Comparison of ENCODE assay signal across 14 cellular contexts in genomic region chr6:20810732-20811111, GRCh38.
DNase-seq lines count a peak whose midpoint lies in the region; ATAC-seq, FAIRE-seq and TF ChIP-seq lines count a peak whose summit lies in the region.
"Had no signal": no experiment of that assay in that cellular context is flagged by ENCODE, and none has a peak within 500 bp of the region (broad histone marks: within the 10 kb centered on the region; RNA-seq: fewer than 3 reads in every experiment).

No MANE protein-coding gene starts in this region.

- BruUV-seq in PC-9 (replicated peaks; lab: Mats Ljungman, UMichigan) (no TSS peak), endothelial cell of umbilical vein (replicated peaks; lab: Mats Ljungman, UMichigan) (TSS peak; percentile 98)

- DNase-seq in PC-9 (no peak), endothelial cell of umbilical vein (ENCODE audit: low read depth, low spot score) (no peak), neural crest cell (ENCODE audit: low read depth, low spot score) (no peak), DMS79 (lab: John Stamatoyannopoulos, UW) (no peak), CD1c-positive myeloid dendritic cell (ENCODE audit: extremely low spot score) (no peak)
- DNase-seq: C1 segment of cervical spinal cord; hippocampal formation; stimulated activated CD4-positive, alpha-beta T cell treated with anti-CD3 and anti-CD28 coated beads, Interleukin-4, amount 100 ng/mL, for 4 hours; stomach had no signal

- intact Hi-C loops in PC-9 (cut with micrococcal nuclease; ENCODE audit: unreplicated experiment), result no loop called here
- intact Hi-C loops in endothelial cell of umbilical vein (cut with micrococcal nuclease), result loop anchor here (1.0 to 10.0 kb wide), 5 partner anchors 194 to 783 kb away; partner anchors contain the start of genes E2F3 and SOX4

- H3K4me1 Mint-ChIP-seq in neural crest cell, result peaks cover 15% of the 10 kb centered on the region

- H3K27ac ChIP-seq in PC-9 (peak overlapping the region; percentile 55), endothelial cell of umbilical vein (ENCODE audit: insufficient read depth, low read depth, low read length) (peak overlapping the region; percentile 95)
- H3K27ac ChIP-seq: prostate gland, stomach had no signal

- no peaks in the 10 kb centered on the region for H3F3A ChIP-seq in PC-9 (ENCODE audit: insufficient read depth, low read depth)

- no peak for TF ChIP-seq POLR2A in endothelial cell of umbilical vein (IDR thresholded peaks at IDR 0.05; ENCODE audit: low read depth, low read length)

- H4K20me1 ChIP-seq in PC-9 (ENCODE audit: insufficient read depth) (no peaks in the 10 kb centered on the region), endothelial cell of umbilical vein (replicated peaks; ENCODE audit: control insufficient read depth, extremely low read depth, insufficient read depth, low read length) (no peaks in the 10 kb centered on the region)

- peaks cover 12% of the 10 kb centered on the region for H3K9me3 ChIP-seq in ES-I3 (ENCODE audit: control insufficient read depth, insufficient read depth, low read length)
- H3K9me3 ChIP-seq in PC-9 (ENCODE audit: insufficient read depth, low read depth), result peaks cover 10% of the 10 kb centered on the region; the same call in 1 of the 2 replicates
- H3K9me3 ChIP-seq in endothelial cell of umbilical vein (replicated peaks; ENCODE audit: control insufficient read depth, insufficient read depth, low read length), result no peaks in the 10 kb centered on the region
- H3K9me3 ChIP-seq: prostate gland had no signal

- H3K27me3 Mint-ChIP-seq in neural crest cell (ENCODE audit: low read depth), result no peaks in the 10 kb centered on the region
- H3K27me3 Mint-ChIP-seq: memory B cell had no signal

- peaks cover 17% of the 10 kb centered on the region for H3K36me3 Mint-ChIP-seq in neural crest cell (ENCODE audit: low read depth)

- CTCF ChIA-PET in PC-9 (lab: Charles Lee) (no interaction called here), endothelial cell of umbilical vein (lab: Charles Lee) (interaction anchor here (1.0 kb wide), 1 partner anchor 778 kb away, joined by 3 read pairs; no protein-coding TSS in a partner anchor)

- H2AFZ ChIP-seq in PC-9 (no peak overlapping the region; the same call in none of the 2 replicates), endothelial cell of umbilical vein (ENCODE audit: low read depth, low read length) (peak overlapping the region; percentile 28)

- ATAC-seq in HG03565 (IDR thresholded peaks at IDR 0.05; ENCODE audit: unreplicated experiment), result no peak
- no peak for ATAC-seq in HG03097 (IDR thresholded peaks at IDR 0.05; ENCODE audit: low FRiP score, unreplicated experiment)

- TF ChIP-seq CTCF in PC-9 (conservative IDR thresholded peaks at IDR 0.05), result no peak
- TF ChIP-seq CTCF in endothelial cell of umbilical vein (IDR thresholded peaks at IDR 0.05; ENCODE audit: extremely low read depth in 1 of 2, insufficient read depth in 1 of 2, low read depth in 1 of 2, low read length in 2 of 2), result no peak
- TF ChIP-seq CTCF in neural crest cell (conservative IDR thresholded peaks at IDR 0.05), result no peak

- H3K9me1 ChIP-seq in endothelial cell of umbilical vein (replicated peaks; ENCODE audit: control insufficient read depth, extremely low read depth, insufficient read depth, low read length), result no peaks in the 10 kb centered on the region

- H3K4me3 ChIP-seq in PC-9 (no peak overlapping the region), endothelial cell of umbilical vein (replicated peaks in 1 of 3; ENCODE audit: insufficient read depth in 1 of 3, low read depth in 1 of 3, low read length in 3 of 3) (no peak overlapping the region)
- H3K4me3 ChIP-seq: prostate gland, stomach had no signal

- POLR2A ChIA-PET in PC-9 (lab: Charles Lee; ENCODE audit: unreplicated experiment), result no interaction called here
- POLR2A ChIA-PET in endothelial cell of umbilical vein (lab: Charles Lee), result no interaction called here

- H3K79me2 ChIP-seq in PC-9 (ENCODE audit: low read depth) (no peaks in the 10 kb centered on the region), endothelial cell of umbilical vein (ENCODE audit: control insufficient read depth, insufficient read depth, low read length) (no peaks in the 10 kb centered on the region)

- H3K27me3 ChIP-seq in PC-9 (ENCODE audit: insufficient read depth, low read depth), result no peaks in the 10 kb centered on the region
- no peaks in the 10 kb centered on the region for H3K27me3 ChIP-seq in endothelial cell of umbilical vein (ENCODE audit: control insufficient read depth in 2 of 2, insufficient read depth in 2 of 2, low read length in 2 of 2)
- H3K27me3 ChIP-seq: stomach had no signal

- no peak overlapping the region for H3K4me3 Mint-ChIP-seq in neural crest cell
- H3K4me3 Mint-ChIP-seq: memory B cell had no signal

- H3K4me1 ChIP-seq in ES-I3 (ENCODE audit: insufficient read depth, low read length) (peaks cover 18% of the 10 kb centered on the region), PC-9 (replicated peaks; ENCODE audit: insufficient read depth) (peaks cover 19% of the 10 kb centered on the region), endothelial cell of umbilical vein (ENCODE audit: control insufficient read depth, extremely low read depth, insufficient read depth, low read length) (peaks cover 12% of the 10 kb centered on the region)
- H3K4me1 ChIP-seq: prostate gland had no signal

- peak overlapping the region; percentile 61 for H3K4me2 ChIP-seq in PC-9
- H3K4me2 ChIP-seq in endothelial cell of umbilical vein (ENCODE audit: insufficient read depth, low read length), result peak overlapping the region; percentile 26

- H3K9ac ChIP-seq in ES-I3 (ENCODE audit: low read depth, low read length) (peak overlapping the region; percentile 22; the same call in 1 of the 2 replicates), endothelial cell of umbilical vein (replicated peaks; ENCODE audit: extremely low read depth, insufficient read depth, low read length) (peak overlapping the region; percentile 56)

- H3K9me3 Mint-ChIP-seq in neural crest cell, result peaks cover 7% of the 10 kb centered on the region

- dilution Hi-C loops in endothelial cell of umbilical vein (cut with MboI; ENCODE audit: extremely low pct_ligation_motif_present, low sequenced_read_pairs), result no loop called here

- no peak for FAIRE-seq in endothelial cell of umbilical vein (lab: Jason Lieb, UNC)

- H3K36me3 ChIP-seq in ES-I3 (ENCODE audit: insufficient read depth, low read length) (no peaks in the 10 kb centered on the region), PC-9 (ENCODE audit: low read depth) (no peaks in the 10 kb centered on the region), endothelial cell of umbilical vein (ENCODE audit: control insufficient read depth in 2 of 2, extremely low read depth in 1 of 2, insufficient read depth in 2 of 2, low read length in 2 of 2) (no peaks in the 10 kb centered on the region)
- H3K36me3 ChIP-seq: prostate gland had no signal

- H3K9me2 ChIP-seq in PC-9 (ENCODE audit: insufficient read depth), result no peaks in the 10 kb centered on the region

- H3K27ac Mint-ChIP-seq in neural crest cell (ENCODE audit: unreplicated experiment), result peak overlapping the region; percentile 93

TF ChIP-seq in endothelial cell of umbilical vein, 7 proteins besides CTCF, POLR2A, EP300 and RAD21:
- TF ChIP-seq GATA2 (IDR thresholded peaks at IDR 0.05; ENCODE audit: insufficient read depth, insufficient read length, low read depth, low read length) (no peak), EZH2 (IDR thresholded peaks at IDR 0.05; ENCODE audit: borderline replicate concordance, low read depth, low read length, severe bottlenecking) (no peak), POLR2AphosphoS5 (IDR thresholded peaks at IDR 0.05; ENCODE audit: insufficient read depth, low read depth, low read length) (no peak), JUN (IDR thresholded peaks at IDR 0.05; ENCODE audit: borderline replicate concordance, insufficient read depth, insufficient read length, low read depth) (no peak), MYC (IDR thresholded peaks at IDR 0.05; ENCODE audit: low read depth, low read length) (no peak), FOS (IDR thresholded peaks at IDR 0.05; ENCODE audit: borderline replicate concordance, insufficient read depth, low read length) (no peak), MAX (IDR thresholded peaks at IDR 0.05; ENCODE audit: insufficient read depth, insufficient read length) (no peak)
TF ChIP-seq in endothelial cell of umbilical vein: peak in this region for 0.
